ENCODE assay signal across 8 cellular contexts in genomic region chr22:41446057-41446501, GRCh38. TPM values are rescaled to one million over a fixed set of nuclear protein-coding genes. Genes with fewer than 3 reads are reported as not detected.
DNase-seq lines count a peak whose midpoint lies in the region; ATAC-seq and TF ChIP-seq lines count a peak whose summit lies in the region.

No MANE protein-coding gene starts in this region.

- no peak for DNase-seq in activated T-helper 2 cell treated with anti-CD3 and anti-CD28 coated beads, Interferon-gamma antibody, Interleukin-2, Interleukin-4, amounts not matched to agents 10 μg/mL and 5 μg/mL and 100 μg/mL, durations not matched to agents 14 hours and 24 hours and 36 hours (ENCODE audit: low spot score)
- peak; percentile 44 to 79 (median 77) for DNase-seq in right cardiac atrium
- DNase-seq in gastrocnemius medialis, result peak in 1 of 2 donors; percentile 13
- DNase-seq in islet precursor cell, result no peak
- no peak for DNase-seq in GM13976 (ENCODE audit: low spot score)
- no peak for DNase-seq in GOT3 (lab: John Stamatoyannopoulos, UW)

- intact Hi-C loops in activated T-helper 2 cell treated with anti-CD3 and anti-CD28 coated beads, Interferon-gamma antibody, Interleukin-2, Interleukin-4, amounts not matched to agents 10 μg/mL and 5 μg/mL and 100 μg/mL, durations not matched to agents 14 hours and 24 hours and 36 hours (cut with micrococcal nuclease), result loop anchor here (2.0 to 10.0 kb wide), 3 partner anchors 179 to 495 kb away; partner anchors contain the start of genes DESI1, L3MBTL2 and XRCC6
- intact Hi-C loops in right cardiac atrium (cut with DNase I), result no loop called here
- intact Hi-C loops in gastrocnemius medialis (cut with DNase I; ENCODE audit: low total_unique reads), result loop anchor here (10.0 kb wide), 1 partner anchor 141 kb away; the partner anchor contains the start of gene ZC3H7B

- peak overlapping the region; percentile 96 for H3K4me3 Mint-ChIP-seq in activated T-helper 2 cell treated with anti-CD3 and anti-CD28 coated beads, Interferon-gamma antibody, Interleukin-2, Interleukin-4, amounts not matched to agents 10 μg/mL and 5 μg/mL and 100 μg/mL, durations not matched to agents 14 hours and 24 hours and 36 hours (ENCODE audit: low read depth)

- H3K4me1 Mint-ChIP-seq in activated T-helper 2 cell treated with anti-CD3 and anti-CD28 coated beads, Interferon-gamma antibody, Interleukin-2, Interleukin-4, amounts not matched to agents 10 μg/mL and 5 μg/mL and 100 μg/mL, durations not matched to agents 14 hours and 24 hours and 36 hours (ENCODE audit: low read depth), result peaks cover 13% of the 10 kb centered on the region

- TF ChIP-seq POLR2A in gastrocnemius medialis (IDR thresholded peaks at IDR 0.05), result no peak

- no peaks in the 10 kb centered on the region for H3K36me3 ChIP-seq in ACC112 (ENCODE audit: insufficient read depth, low read length)
- peaks cover 0 to 24% of the 10 kb centered on the region in 2 donors for H3K36me3 ChIP-seq in gastrocnemius medialis

- no peak overlapping the region for H2AFZ ChIP-seq in ACC112 (ENCODE audit: low read length, unreplicated experiment)

- H3K27ac ChIP-seq in ACC112 (ENCODE audit: low read depth, low read length) (peak overlapping the region; percentile 63), right cardiac atrium (ENCODE audit: low read length) (peak overlapping the region; percentile 98), gastrocnemius medialis (peak overlapping the region; percentile 92 to 100 (median 99))

- H3K4me3 ChIP-seq in ACC112 (ENCODE audit: low read depth, low read length), result peak overlapping the region; percentile 93
- peak overlapping the region; percentile 93 for H3K4me3 ChIP-seq in right cardiac atrium (ENCODE audit: low read length)
- H3K4me3 ChIP-seq in gastrocnemius medialis, result peak overlapping the region; percentile 66 to 99 (median 90)

- H3K27me3 Mint-ChIP-seq in activated T-helper 2 cell treated with anti-CD3 and anti-CD28 coated beads, Interferon-gamma antibody, Interleukin-2, Interleukin-4, amounts not matched to agents 10 μg/mL and 5 μg/mL and 100 μg/mL, durations not matched to agents 14 hours and 24 hours and 36 hours (ENCODE audit: low read depth), result no peaks in the 10 kb centered on the region

- peaks cover 51% of the 10 kb centered on the region for H3K79me2 ChIP-seq in ACC112 (ENCODE audit: control insufficient read depth, insufficient read depth, low read length, unreplicated experiment)

- 1% methylated on average over 34 of the region's 34 CpGs for WGBS in right cardiac atrium

- H3K27ac Mint-ChIP-seq in activated T-helper 2 cell treated with anti-CD3 and anti-CD28 coated beads, Interferon-gamma antibody, Interleukin-2, Interleukin-4, amounts not matched to agents 10 μg/mL and 5 μg/mL and 100 μg/mL, durations not matched to agents 14 hours and 24 hours and 36 hours, result peak overlapping the region; percentile 98

- TF ChIP-seq CTCF in gastrocnemius medialis (IDR thresholded peaks at IDR 0.05 in 4 of 5, conservative IDR thresholded peaks at IDR 0.05 in 1 of 5) (no peak), GM13976 (IDR thresholded peaks at IDR 0.05; ENCODE audit: borderline replicate concordance, control extremely low read depth, extremely low read depth, insufficient read depth, missing control alignments) (no peak)

- H3K4me1 ChIP-seq in ACC112 (ENCODE audit: control insufficient read depth, insufficient read depth, low read length, unreplicated experiment) (peaks cover 8% of the 10 kb centered on the region), right cardiac atrium (ENCODE audit: control insufficient read depth, insufficient read depth, low read length) (no peaks in the 10 kb centered on the region), gastrocnemius medialis (peaks cover 30 to 37% of the 10 kb centered on the region in 2 donors)

- no peaks in the 10 kb centered on the region for H3K9me3 Mint-ChIP-seq in activated T-helper 2 cell treated with anti-CD3 and anti-CD28 coated beads, Interferon-gamma antibody, Interleukin-2, Interleukin-4, amounts not matched to agents 10 μg/mL and 5 μg/mL and 100 μg/mL, durations not matched to agents 14 hours and 24 hours and 36 hours

- ATAC-seq in HG03432 (IDR thresholded peaks at IDR 0.05; ENCODE audit: unreplicated experiment) (peak; percentile 0), right cardiac atrium (no peak), gastrocnemius medialis (no peak)

- H3K9me3 ChIP-seq in right cardiac atrium (ENCODE audit: control insufficient read depth, low read length) (no peaks in the 10 kb centered on the region), gastrocnemius medialis (no peaks in the 10 kb centered on the region)

- peaks cover 25% of the 10 kb centered on the region for H3K36me3 Mint-ChIP-seq in activated T-helper 2 cell treated with anti-CD3 and anti-CD28 coated beads, Interferon-gamma antibody, Interleukin-2, Interleukin-4, amounts not matched to agents 10 μg/mL and 5 μg/mL and 100 μg/mL, durations not matched to agents 14 hours and 24 hours and 36 hours (ENCODE audit: low read depth)

- no peaks in the 10 kb centered on the region for H3K27me3 ChIP-seq in ACC112 (ENCODE audit: insufficient read depth, low read length)
- no peaks in the 10 kb centered on the region for H3K27me3 ChIP-seq in right cardiac atrium (ENCODE audit: control insufficient read depth, insufficient read depth)
- H3K27me3 ChIP-seq in gastrocnemius medialis, result no peaks in the 10 kb centered on the region

- in situ Hi-C loops in gastrocnemius medialis (cut with MboI; ENCODE audit: low sequenced_read_pairs in 4 of 4) (no loop called here), GM13976 (cut with MboI; ENCODE audit: low sequenced_read_pairs, unreplicated experiment) (no loop called here)

RNA-seq across cellular contexts. Expression of gene TOB2, which starts 0.5 kb away (rescaled TPM):
- 41.2 and 44.2 TPM in 2 replicates for total RNA-seq in activated T-helper 2 cell treated with anti-CD3 and anti-CD28 coated beads, Interferon-gamma antibody, Interleukin-2, Interleukin-4, amounts not matched to agents 10 μg/mL and 5 μg/mL and 100 μg/mL, durations not matched to agents 14 hours and 24 hours and 36 hours
- total RNA-seq in right cardiac atrium (10 to 100 TPM; 52.3 to 72.7 (median 69.4) TPM), gastrocnemius medialis (10 to 100 TPM; 48.1 to 93.6 (median 65.7) TPM)
- 39.4 TPM for polyA plus RNA-seq in right cardiac atrium

RNA-seq across cellular contexts. Expression of gene PHF5A, which starts 22.4 kb away (rescaled TPM):
- total RNA-seq in activated T-helper 2 cell treated with anti-CD3 and anti-CD28 coated beads, Interferon-gamma antibody, Interleukin-2, Interleukin-4, amounts not matched to agents 10 μg/mL and 5 μg/mL and 100 μg/mL, durations not matched to agents 14 hours and 24 hours and 36 hours, result 72.1 and 74.3 TPM in 2 replicates
- total RNA-seq in right cardiac atrium (10 to 100 TPM; 22.4 to 26.0 (median 25.0) TPM), gastrocnemius medialis (10 to 100 TPM; 33.8 to 43.5 (median 38.9) TPM)
- polyA plus RNA-seq in right cardiac atrium, result 34.6 TPM

RNA-seq across cellular contexts. Expression of gene ACO2, which starts 22.8 kb away (rescaled TPM):
- 94.1 and 96.1 TPM in 2 replicates for total RNA-seq in activated T-helper 2 cell treated with anti-CD3 and anti-CD28 coated beads, Interferon-gamma antibody, Interleukin-2, Interleukin-4, amounts not matched to agents 10 μg/mL and 5 μg/mL and 100 μg/mL, durations not matched to agents 14 hours and 24 hours and 36 hours
- total RNA-seq in right cardiac atrium, result 100 to 1,000 TPM; 532 to 611 (median 544) TPM
- 471 TPM for polyA plus RNA-seq in right cardiac atrium
- total RNA-seq in gastrocnemius medialis, result 100 to 1,000 TPM; 361 to 763 (median 473) TPM

Comparison
In these comparisons a context has a peak if more than half of its experiments do, and no peak if none do; other contexts are left out.
1. DNase-seq: peak in right cardiac atrium (3 of 3); none in activated T-helper 2 cell treated with anti-CD3 and anti-CD28 coated beads, Interferon-gamma antibody, Interleukin-2, Interleukin-4, amounts not matched to agents 10 μg/mL and 5 μg/mL and 100 μg/mL, durations not matched to agents 14 hours and 24 hours and 36 hours (single experiment), islet precursor cell (single experiment), GM13976 (single experiment) and GOT3 (single experiment).
2. intact Hi-C loops: an anchor here in activated T-helper 2 cell treated with anti-CD3 and anti-CD28 coated beads, Interferon-gamma antibody, Interleukin-2, Interleukin-4, amounts not matched to agents 10 μg/mL and 5 μg/mL and 100 μg/mL, durations not matched to agents 14 hours and 24 hours and 36 hours (2.0 to 10.0 kb wide) and gastrocnemius medialis (10.0 kb wide); none called in right cardiac atrium.
3. Peak in every context shown above with its lines, with median percentiles within 50 percentile points of each other: H3K27ac ChIP-seq and H3K4me3 ChIP-seq.